Comparison of ENCODE assay signal across 1 cellular context in the genomic region with DNA sequence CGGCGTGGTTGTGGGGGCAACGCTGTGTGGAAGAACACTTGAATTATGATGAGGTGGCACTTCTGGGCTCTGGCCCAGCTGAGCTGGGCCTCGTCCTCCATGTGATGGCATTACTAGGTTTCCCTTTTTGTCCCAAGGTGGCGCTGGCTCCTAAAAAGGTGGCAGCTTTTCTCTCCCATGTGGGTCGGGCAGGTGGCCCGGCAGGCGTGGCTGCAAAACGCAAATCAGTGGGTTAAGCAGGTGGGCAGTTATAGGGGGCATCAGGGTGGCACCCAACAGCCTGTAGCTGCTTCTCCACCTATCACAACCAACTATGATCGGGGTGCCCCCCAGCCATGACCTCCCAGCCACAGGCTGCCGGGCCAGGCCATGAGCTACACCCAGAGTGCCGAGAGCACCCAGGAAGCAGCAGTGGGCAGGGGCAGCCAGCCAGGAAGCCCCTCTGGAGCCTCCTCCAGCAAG.
TF ChIP-seq lines count a peak whose summit lies in the region.

No MANE protein-coding gene starts in this region.

TF ChIP-seq in HCT116, 20 proteins besides CTCF, POLR2A, EP300 and RAD21:
- TF ChIP-seq EZH2 (IDR thresholded peaks at IDR 0.05) (no peak), POLR2AphosphoS5 (IDR thresholded peaks at IDR 0.05; ENCODE audit: low read depth, low read length) (no peak), SRF (IDR thresholded peaks at IDR 0.05; ENCODE audit: low read depth) (no peak)
- TF ChIP-seq, protein P1, sequence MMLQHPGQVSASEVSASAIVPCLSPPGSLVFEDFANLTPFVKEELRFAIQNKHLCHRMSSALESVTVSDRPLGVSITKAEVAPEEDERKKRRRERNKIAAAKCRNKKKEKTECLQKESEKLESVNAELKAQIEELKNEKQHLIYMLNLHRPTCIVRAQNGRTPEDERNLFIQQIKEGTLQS (IDR thresholded peaks at IDR 0.05), result no peak
